ENCODE assay signal across 12 cellular contexts in genomic region chr7:74501298-74501697, GRCh38. TPM values are rescaled to one million over a fixed set of nuclear protein-coding genes. Genes with fewer than 3 reads are reported as not detected.
DNase-seq lines count a peak whose midpoint lies in the region; ATAC-seq and TF ChIP-seq lines count a peak whose summit lies in the region.
"Had no signal": no experiment of that assay in that cellular context is flagged by ENCODE, and none has a peak within 500 bp of the region (broad histone marks: within the 10 kb centered on the region; RNA-seq: fewer than 3 reads in every experiment).

No MANE protein-coding gene starts in this region.

- TF ChIP-seq POLR2A in uterus (IDR thresholded peaks at IDR 0.05), result no peak

- TF ChIP-seq CTCF in Panc1 (IDR thresholded peaks at IDR 0.05) (no peak), parathyroid adenoma (IDR thresholded peaks at IDR 0.05) (no peak), uterus (IDR thresholded peaks at IDR 0.05) (no peak)

- intact Hi-C loops in Panc1 (cut with micrococcal nuclease; ENCODE audit: unreplicated experiment) (no loop called here), Right ventricle myocardium superior (cut with DNase I) (no loop called here), uterus (cut with DNase I; ENCODE audit: low total_unique reads) (no loop called here)

- peak overlapping the region; percentile 59 for H2AFZ ChIP-seq in parathyroid adenoma

- ATAC-seq in Panc1 (no peak), Right ventricle myocardium superior (ENCODE audit: poor library complexity) (peak; percentile 66), HG03159 (IDR thresholded peaks at IDR 0.05; ENCODE audit: unreplicated experiment) (no peak)

- no peaks in the 10 kb centered on the region for H3K9me3 ChIP-seq in Panc1 (ENCODE audit: control insufficient read depth, insufficient read depth, low read depth, low read length)
- H3K9me3 ChIP-seq in parathyroid adenoma (ENCODE audit: control insufficient read depth, low read length), result no peaks in the 10 kb centered on the region
- H3K9me3 ChIP-seq in uterus, result no peaks in the 10 kb centered on the region

- peak overlapping the region; percentile 31 for H3K4me2 ChIP-seq in parathyroid adenoma (ENCODE audit: low read length)

- CTCF ChIA-PET in Panc1 (lab: Charles Lee), result no interaction called here

- in situ Hi-C loops in Panc1 (cut with HindIII; ENCODE audit: low pct_unique_long_range_greater_than_20kb, low sequenced_read_pairs), result no loop called here

- H3K27ac ChIP-seq in Panc1 (ENCODE audit: low read length) (peak overlapping the region; percentile 40), parathyroid adenoma (no peak overlapping the region), uterus (no peak overlapping the region)
- H3K27ac ChIP-seq: dorsolateral prefrontal cortex had no signal

- H3K36me3 ChIP-seq in Panc1 (ENCODE audit: control insufficient read depth, insufficient read depth, low read length), result no peaks in the 10 kb centered on the region
- H3K36me3 ChIP-seq in parathyroid adenoma (ENCODE audit: control insufficient read depth, insufficient read depth, low read length), result no peaks in the 10 kb centered on the region
- no peaks in the 10 kb centered on the region for H3K36me3 ChIP-seq in uterus

- H3K4me1 ChIP-seq in Panc1 (ENCODE audit: control insufficient read depth, insufficient read depth, low read length) (0 out of 2 replicates have a peak, but pooled peaks cover 4% of the 10 kb centered on the region), parathyroid adenoma (peaks cover 4% of the 10 kb centered on the region), uterus (no peaks in the 10 kb centered on the region)

- DNase-seq in D341Med (ENCODE audit: low spot score) (peak; percentile 40), Panc1 (ENCODE audit: low read depth, low spot score) (no peak), Right ventricle myocardium superior (peak; percentile 73), uterus (no peak), T-helper 2 cell (no peak), OCI-M2 (lab: John Stamatoyannopoulos, UW; ENCODE audit: unreplicated experiment) (no peak)
- DNase-seq: DND-41, KBM-7, NCI-H2081 treated with DMSO at 0.1 percent for 48 hours had no signal

- H3K27me3 ChIP-seq in Panc1 (ENCODE audit: control insufficient read depth, insufficient read depth, low read length) (no peaks in the 10 kb centered on the region), parathyroid adenoma (ENCODE audit: control insufficient read depth, insufficient read depth, low read length) (no peaks in the 10 kb centered on the region), uterus (no peaks in the 10 kb centered on the region)
- H3K27me3 ChIP-seq: dorsolateral prefrontal cortex had no signal

- H3K79me2 ChIP-seq in parathyroid adenoma, result peaks cover 21% of the 10 kb centered on the region

- no TSS peak for BruUV-seq in Panc1 (replicated peaks; lab: Mats Ljungman, UMichigan)

- H3K4me3 ChIP-seq in Panc1 (ENCODE audit: low read depth in 2 of 2, low read length in 2 of 2) (no peak overlapping the region), parathyroid adenoma (ENCODE audit: low read depth, low read length) (peak overlapping the region; percentile 24), uterus (no peak overlapping the region)

- POLR2A ChIA-PET in Panc1 (lab: Charles Lee), result interaction anchor here (0.5 to 0.6 kb wide), 2 partner anchors 18 to 1795 kb away, joined by 3 to 4 read pairs; no protein-coding TSS in a partner anchor

- H3K9ac ChIP-seq in parathyroid adenoma, result no peak overlapping the region

RNA-seq across cellular contexts. Expression of gene GTF2IRD1, which starts 47.6 kb away (rescaled TPM):
- total RNA-seq in Panc1 (2021; ENCODE audit: unreplicated experiment), result 54.0 TPM
- polyA plus RNA-seq in Panc1 (2012; ENCODE audit: insufficient read length), result 49.5 TPM
- 21.7 TPM for total RNA-seq in Right ventricle myocardium superior
- 10 to 100 TPM; 11.5 to 39.1 (median 22.5) TPM for total RNA-seq in uterus

Comparison
In these comparisons a context has a peak if more than half of its experiments do, and no peak if none do; other contexts are left out.
1. DNase-seq: peak in D341Med (single experiment) and Right ventricle myocardium superior (single experiment); none in Panc1 (single experiment), uterus (0 of 2), T-helper 2 cell (0 of 5) and OCI-M2 (single experiment).